1 cellular context compared by ENCODE assay signal in genomic region chr9:133715295-133715865, GRCh38.
TF ChIP-seq lines count a peak whose summit lies in the region.

No MANE protein-coding gene starts in this region.

TF ChIP-seq in GM23338, 12 proteins besides CTCF, POLR2A, EP300 and RAD21 (continued from another document):
- TF ChIP-seq REST (IDR thresholded peaks at IDR 0.05; ENCODE audit: unreplicated experiment) (no peak), JUNB (IDR thresholded peaks at IDR 0.05; ENCODE audit: unreplicated experiment) (no peak), NANOG (IDR thresholded peaks at IDR 0.05; ENCODE audit: borderline replicate concordance) (no peak), CREB1 (CRISPR knock-in tag; IDR thresholded peaks at IDR 0.05; ENCODE audit: low read depth) (no peak), ZNF114 (CRISPR knock-in tag; IDR thresholded peaks at IDR 0.05) (no peak)
